Comparison of ENCODE assay signal across 1 cellular context in the genomic region with DNA sequence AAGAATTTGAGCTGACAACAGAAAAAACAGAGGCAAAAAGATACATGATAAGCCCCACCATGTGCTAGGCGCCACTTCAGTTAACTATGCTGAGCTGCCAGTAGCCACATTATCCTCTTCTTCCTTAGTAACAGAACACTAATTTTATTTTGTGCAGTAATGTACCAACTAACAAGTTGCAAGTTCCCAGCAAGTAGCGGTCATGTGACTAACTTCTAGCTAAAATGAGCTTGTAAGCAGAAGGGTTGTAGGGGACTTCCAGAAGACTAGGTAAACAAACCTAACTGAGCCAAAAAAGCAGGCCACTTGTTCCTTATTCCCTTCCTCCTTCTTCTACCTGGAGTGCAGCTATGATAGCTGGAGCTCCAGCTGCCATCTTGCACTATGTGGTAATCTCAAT.
TF ChIP-seq lines count a peak whose summit lies in the region.

No MANE protein-coding gene starts in this region.

TF ChIP-seq in GM12878, 131 proteins besides CTCF, POLR2A, EP300 and RAD21 (continued from another document):
- TF ChIP-seq, protein P1, sequence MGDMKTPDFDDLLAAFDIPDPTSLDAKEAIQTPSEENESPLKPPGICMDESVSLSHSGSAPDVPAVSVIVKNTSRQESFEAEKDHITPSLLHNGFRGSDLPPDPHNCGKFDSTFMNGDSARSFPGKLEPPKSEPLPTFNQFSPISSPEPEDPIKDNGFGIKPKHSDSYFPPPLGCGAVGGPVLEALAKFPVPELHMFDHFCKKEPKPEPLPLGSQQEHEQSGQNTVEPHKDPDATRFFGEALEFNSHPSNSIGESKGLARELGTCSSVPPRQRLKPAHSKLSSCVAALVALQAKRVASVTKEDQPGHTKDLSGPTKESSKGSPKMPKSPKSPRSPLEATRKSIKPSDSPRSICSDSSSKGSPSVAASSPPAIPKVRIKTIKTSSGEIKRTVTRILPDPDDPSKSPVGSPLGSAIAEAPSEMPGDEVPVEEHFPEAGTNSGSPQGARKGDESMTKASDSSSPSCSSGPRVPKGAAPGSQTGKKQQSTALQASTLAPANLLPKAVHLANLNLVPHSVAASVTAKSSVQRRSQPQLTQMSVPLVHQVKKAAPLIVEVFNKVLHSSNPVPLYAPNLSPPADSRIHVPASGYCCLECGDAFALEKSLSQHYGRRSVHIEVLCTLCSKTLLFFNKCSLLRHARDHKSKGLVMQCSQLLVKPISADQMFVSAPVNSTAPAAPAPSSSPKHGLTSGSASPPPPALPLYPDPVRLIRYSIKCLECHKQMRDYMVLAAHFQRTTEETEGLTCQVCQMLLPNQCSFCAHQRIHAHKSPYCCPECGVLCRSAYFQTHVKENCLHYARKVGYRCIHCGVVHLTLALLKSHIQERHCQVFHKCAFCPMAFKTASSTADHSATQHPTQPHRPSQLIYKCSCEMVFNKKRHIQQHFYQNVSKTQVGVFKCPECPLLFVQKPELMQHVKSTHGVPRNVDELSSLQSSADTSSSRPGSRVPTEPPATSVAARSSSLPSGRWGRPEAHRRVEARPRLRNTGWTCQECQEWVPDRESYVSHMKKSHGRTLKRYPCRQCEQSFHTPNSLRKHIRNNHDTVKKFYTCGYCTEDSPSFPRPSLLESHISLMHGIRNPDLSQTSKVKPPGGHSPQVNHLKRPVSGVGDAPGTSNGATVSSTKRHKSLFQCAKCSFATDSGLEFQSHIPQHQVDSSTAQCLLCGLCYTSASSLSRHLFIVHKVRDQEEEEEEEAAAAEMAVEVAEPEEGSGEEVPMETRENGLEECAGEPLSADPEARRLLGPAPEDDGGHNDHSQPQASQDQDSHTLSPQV (IDR thresholded peaks at IDR 0.05) = no peak
- TF ChIP-seq MYC (IDR thresholded peaks at IDR 0.05; ENCODE audit: insufficient read depth, insufficient read length, insufficient replicate concordance, low read length, severe bottlenecking) = no peak
- TF ChIP-seq, protein P2, sequence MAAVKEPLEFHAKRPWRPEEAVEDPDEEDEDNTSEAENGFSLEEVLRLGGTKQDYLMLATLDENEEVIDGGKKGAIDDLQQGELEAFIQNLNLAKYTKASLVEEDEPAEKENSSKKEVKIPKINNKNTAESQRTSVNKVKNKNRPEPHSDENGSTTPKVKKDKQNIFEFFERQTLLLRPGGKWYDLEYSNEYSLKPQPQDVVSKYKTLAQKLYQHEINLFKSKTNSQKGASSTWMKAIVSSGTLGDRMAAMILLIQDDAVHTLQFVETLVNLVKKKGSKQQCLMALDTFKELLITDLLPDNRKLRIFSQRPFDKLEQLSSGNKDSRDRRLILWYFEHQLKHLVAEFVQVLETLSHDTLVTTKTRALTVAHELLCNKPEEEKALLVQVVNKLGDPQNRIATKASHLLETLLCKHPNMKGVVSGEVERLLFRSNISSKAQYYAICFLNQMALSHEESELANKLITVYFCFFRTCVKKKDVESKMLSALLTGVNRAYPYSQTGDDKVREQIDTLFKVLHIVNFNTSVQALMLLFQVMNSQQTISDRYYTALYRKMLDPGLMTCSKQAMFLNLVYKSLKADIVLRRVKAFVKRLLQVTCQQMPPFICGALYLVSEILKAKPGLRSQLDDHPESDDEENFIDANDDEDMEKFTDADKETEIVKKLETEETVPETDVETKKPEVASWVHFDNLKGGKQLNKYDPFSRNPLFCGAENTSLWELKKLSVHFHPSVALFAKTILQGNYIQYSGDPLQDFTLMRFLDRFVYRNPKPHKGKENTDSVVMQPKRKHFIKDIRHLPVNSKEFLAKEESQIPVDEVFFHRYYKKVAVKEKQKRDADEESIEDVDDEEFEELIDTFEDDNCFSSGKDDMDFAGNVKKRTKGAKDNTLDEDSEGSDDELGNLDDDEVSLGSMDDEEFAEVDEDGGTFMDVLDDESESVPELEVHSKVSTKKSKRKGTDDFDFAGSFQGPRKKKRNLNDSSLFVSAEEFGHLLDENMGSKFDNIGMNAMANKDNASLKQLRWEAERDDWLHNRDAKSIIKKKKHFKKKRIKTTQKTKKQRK (IDR thresholded peaks at IDR 0.05; ENCODE audit: low read depth, low read length) = 0 out of 2 replicates have a peak, but pooled peaks have one; percentile 15
- no peak for TF ChIP-seq SIX5 (IDR thresholded peaks at IDR 0.05; ENCODE audit: low read depth, low read length, severe bottlenecking)
- no peak for TF ChIP-seq CREB1 (IDR thresholded peaks at IDR 0.05; ENCODE audit: low read depth)
- TF ChIP-seq SMARCA5 (IDR thresholded peaks at IDR 0.05) = 0 out of 2 replicates have a peak, but pooled peaks have one; percentile 85
- no peak for TF ChIP-seq RB1 (IDR thresholded peaks at IDR 0.05; ENCODE audit: borderline replicate concordance)
- no peak for TF ChIP-seq TCF3 (IDR thresholded peaks at IDR 0.05; ENCODE audit: borderline replicate concordance, insufficient read depth, low read depth, low read length)
- no peak for TF ChIP-seq ZNF274 (IDR thresholded peaks at IDR 0.05; ENCODE audit: insufficient read depth, insufficient read length)
- peak; percentile 72 for TF ChIP-seq RAD51 (IDR thresholded peaks at IDR 0.05)
- TF ChIP-seq, protein P3, sequence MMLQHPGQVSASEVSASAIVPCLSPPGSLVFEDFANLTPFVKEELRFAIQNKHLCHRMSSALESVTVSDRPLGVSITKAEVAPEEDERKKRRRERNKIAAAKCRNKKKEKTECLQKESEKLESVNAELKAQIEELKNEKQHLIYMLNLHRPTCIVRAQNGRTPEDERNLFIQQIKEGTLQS (IDR thresholded peaks at IDR 0.05; ENCODE audit: borderline replicate concordance, extremely low read depth, low read depth, low read length) = no peak
- TF ChIP-seq SRF (IDR thresholded peaks at IDR 0.05; ENCODE audit: low read depth in 2 of 2, low read length in 2 of 2) = no peak
- TF ChIP-seq, protein P4, sequence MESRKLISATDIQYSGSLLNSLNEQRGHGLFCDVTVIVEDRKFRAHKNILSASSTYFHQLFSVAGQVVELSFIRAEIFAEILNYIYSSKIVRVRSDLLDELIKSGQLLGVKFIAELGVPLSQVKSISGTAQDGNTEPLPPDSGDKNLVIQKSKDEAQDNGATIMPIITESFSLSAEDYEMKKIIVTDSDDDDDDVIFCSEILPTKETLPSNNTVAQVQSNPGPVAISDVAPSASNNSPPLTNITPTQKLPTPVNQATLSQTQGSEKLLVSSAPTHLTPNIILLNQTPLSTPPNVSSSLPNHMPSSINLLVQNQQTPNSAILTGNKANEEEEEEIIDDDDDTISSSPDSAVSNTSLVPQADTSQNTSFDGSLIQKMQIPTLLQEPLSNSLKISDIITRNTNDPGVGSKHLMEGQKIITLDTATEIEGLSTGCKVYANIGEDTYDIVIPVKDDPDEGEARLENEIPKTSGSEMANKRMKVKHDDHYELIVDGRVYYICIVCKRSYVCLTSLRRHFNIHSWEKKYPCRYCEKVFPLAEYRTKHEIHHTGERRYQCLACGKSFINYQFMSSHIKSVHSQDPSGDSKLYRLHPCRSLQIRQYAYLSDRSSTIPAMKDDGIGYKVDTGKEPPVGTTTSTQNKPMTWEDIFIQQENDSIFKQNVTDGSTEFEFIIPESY (IDR thresholded peaks at IDR 0.05) = no peak
- TF ChIP-seq, protein P5, sequence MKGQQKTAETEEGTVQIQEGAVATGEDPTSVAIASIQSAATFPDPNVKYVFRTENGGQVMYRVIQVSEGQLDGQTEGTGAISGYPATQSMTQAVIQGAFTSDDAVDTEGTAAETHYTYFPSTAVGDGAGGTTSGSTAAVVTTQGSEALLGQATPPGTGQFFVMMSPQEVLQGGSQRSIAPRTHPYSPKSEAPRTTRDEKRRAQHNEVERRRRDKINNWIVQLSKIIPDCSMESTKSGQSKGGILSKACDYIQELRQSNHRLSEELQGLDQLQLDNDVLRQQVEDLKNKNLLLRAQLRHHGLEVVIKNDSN (IDR thresholded peaks at IDR 0.05; ENCODE audit: borderline replicate concordance, extremely low read length, insufficient read depth, low read depth, low read length) = peak; percentile 32
- no peak for TF ChIP-seq HCFC1 (IDR thresholded peaks at IDR 0.05; ENCODE audit: low read length)
- TF ChIP-seq, protein P6, sequence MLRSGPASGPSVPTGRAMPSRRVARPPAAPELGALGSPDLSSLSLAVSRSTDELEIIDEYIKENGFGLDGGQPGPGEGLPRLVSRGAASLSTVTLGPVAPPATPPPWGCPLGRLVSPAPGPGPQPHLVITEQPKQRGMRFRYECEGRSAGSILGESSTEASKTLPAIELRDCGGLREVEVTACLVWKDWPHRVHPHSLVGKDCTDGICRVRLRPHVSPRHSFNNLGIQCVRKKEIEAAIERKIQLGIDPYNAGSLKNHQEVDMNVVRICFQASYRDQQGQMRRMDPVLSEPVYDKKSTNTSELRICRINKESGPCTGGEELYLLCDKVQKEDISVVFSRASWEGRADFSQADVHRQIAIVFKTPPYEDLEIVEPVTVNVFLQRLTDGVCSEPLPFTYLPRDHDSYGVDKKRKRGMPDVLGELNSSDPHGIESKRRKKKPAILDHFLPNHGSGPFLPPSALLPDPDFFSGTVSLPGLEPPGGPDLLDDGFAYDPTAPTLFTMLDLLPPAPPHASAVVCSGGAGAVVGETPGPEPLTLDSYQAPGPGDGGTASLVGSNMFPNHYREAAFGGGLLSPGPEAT (IDR thresholded peaks at IDR 0.05; ENCODE audit: low read depth) = no peak
- 0 out of 2 replicates have a peak, but pooled peaks have one; percentile 20 for TF ChIP-seq YY1 (IDR thresholded peaks at IDR 0.05; ENCODE audit: low read depth, low read length)
